18 cellular contexts compared by ENCODE assay signal in genomic region chr11:60835472-60835871, GRCh38. TPM values are rescaled to one million over a fixed set of nuclear protein-coding genes. Genes with fewer than 3 reads are reported as not detected.
DNase-seq lines count a peak whose midpoint lies in the region; ATAC-seq and TF ChIP-seq lines count a peak whose summit lies in the region.
"Had no signal": no experiment of that assay in that cellular context is flagged by ENCODE, and none has a peak within 500 bp of the region (broad histone marks: within the 10 kb centered on the region; RNA-seq: fewer than 3 reads in every experiment).

No MANE protein-coding gene starts in this region.

- H3K4me3 Mint-ChIP-seq in T-helper 17 cell (no peak overlapping the region), endothelial cell (ENCODE audit: unreplicated experiment) (no peak overlapping the region)

- H3K27me3 ChIP-seq in layer of hippocampus (ENCODE audit: control insufficient read depth, insufficient read depth, low read length) = no peaks in the 10 kb centered on the region
- H3K27me3 ChIP-seq: BE2C, ovary, testis had no signal

- peaks cover 2% of the 10 kb centered on the region for H3K36me3 Mint-ChIP-seq in T-helper 17 cell (ENCODE audit: low read depth)
- H3K36me3 Mint-ChIP-seq in endothelial cell (ENCODE audit: low read depth, unreplicated experiment) = no peaks in the 10 kb centered on the region

- peak overlapping the region; percentile 42 for H3K27ac ChIP-seq in layer of hippocampus (ENCODE audit: low read depth, low read length)
- H3K27ac ChIP-seq: ovary, testis had no signal

- H3K4me1 Mint-ChIP-seq in T-helper 17 cell (peaks cover 3% of the 10 kb centered on the region), endothelial cell (ENCODE audit: unreplicated experiment) (peaks cover 10% of the 10 kb centered on the region)

- no peak for TF ChIP-seq CTCF in endothelial cell (IDR thresholded peaks at IDR 0.05; ENCODE audit: unreplicated experiment)

- DNase-seq in Ammon's horn (ENCODE audit: low spot score) = peak; percentile 52
- peak; percentile 66 for DNase-seq in ELR (ENCODE audit: low read depth)
- no peak for DNase-seq in T-helper 17 cell
- no peak for DNase-seq in stimulated activated CD4-positive, alpha-beta T cell treated with anti-CD3 and anti-CD28 coated beads, Interleukin-4, amount 100 ng/mL, for 4 hours
- DNase-seq in endothelial cell (ENCODE audit: low spot score) = no peak
- no peak for DNase-seq in occipital lobe (lab: John Stamatoyannopoulos, UW)
- DNase-seq: activated effector memory CD4-positive, alpha-beta T cell treated with anti-CD3 and anti-CD28 coated beads, Interleukin-2, amount 50 U/mL, for 16 hours; BE2C; effector CD8-positive, alpha-beta T cell; mucosa of descending colon; NCI-H2029; NCI-H774; ovary; testis had no signal

- ATAC-seq in T-helper 17 cell = no peak
- ATAC-seq in HG03139 (IDR thresholded peaks at IDR 0.05; ENCODE audit: unreplicated experiment) = no peak

- H3K27ac Mint-ChIP-seq in T-helper 17 cell = peak overlapping the region; percentile 59
- H3K27ac Mint-ChIP-seq in endothelial cell (ENCODE audit: unreplicated experiment) = no peak overlapping the region

- H3K27me3 Mint-ChIP-seq in T-helper 17 cell (peaks cover 39% of the 10 kb centered on the region), endothelial cell (ENCODE audit: unreplicated experiment) (peaks cover 8% of the 10 kb centered on the region)

- H3K9me3 ChIP-seq in T-helper 17 cell (ENCODE audit: control insufficient read depth, low read length, poor library complexity, severe bottlenecking) = no peaks in the 10 kb centered on the region
- H3K9me3 ChIP-seq: BE2C, mucosa of descending colon, ovary, testis had no signal

- H3K9me3 Mint-ChIP-seq in endothelial cell (ENCODE audit: unreplicated experiment) = no peaks in the 10 kb centered on the region

RNA-seq across cellular contexts. Expression of gene CCDC86, which starts 6.4 kb away (rescaled TPM):
- total RNA-seq in T-helper 17 cell (10 to 100 TPM in 1 of 2 donors, 1 to 10 TPM in 1; 9.2 to 13.1 TPM), endothelial cell (ENCODE audit: unreplicated experiment) (15.5 TPM), occipital lobe (2.5 TPM)

RNA-seq across cellular contexts. Expression of gene PTGDR2, which starts 20.3 kb away (rescaled TPM):
- 1 to 10 TPM in 1 of 2 donors, under 1 TPM in 1; 0.52 to 1.8 TPM for total RNA-seq in T-helper 17 cell
- total RNA-seq in endothelial cell (ENCODE audit: unreplicated experiment) = not detected
- total RNA-seq in occipital lobe = 1.6 TPM
- total RNA-seq: glomerular endothelial cell, SK-MEL-5 had no signal

RNA-seq across cellular contexts. Expression of gene ZP1, which starts 31.9 kb away (rescaled TPM):
- total RNA-seq in T-helper 17 cell = not detected
- total RNA-seq in endothelial cell (ENCODE audit: unreplicated experiment) = not detected
- not detected for total RNA-seq in occipital lobe
- total RNA-seq: glomerular endothelial cell, ovary, SK-MEL-5 had no signal

RNA-seq across cellular contexts. Expression of gene MS4A10, which starts 50.3 kb away (rescaled TPM):
- total RNA-seq in T-helper 17 cell (not detected), endothelial cell (ENCODE audit: unreplicated experiment) (not detected), occipital lobe (not detected)
- total RNA-seq: glomerular endothelial cell, SK-MEL-5 had no signal

Comparison
In these comparisons a context has a peak if more than half of its experiments do, and no peak if none do; other contexts are left out.
1. DNase-seq: peak in Ammon's horn (single experiment) and ELR (single experiment); none in T-helper 17 cell (0 of 3), stimulated activated CD4-positive, alpha-beta T cell treated with anti-CD3 and anti-CD28 coated beads, Interleukin-4, amount 100 ng/mL, for 4 hours (0 of 2), endothelial cell (single experiment) and occipital lobe (single experiment).